ENCODE assay signal across 21 cellular contexts in the genomic region with DNA sequence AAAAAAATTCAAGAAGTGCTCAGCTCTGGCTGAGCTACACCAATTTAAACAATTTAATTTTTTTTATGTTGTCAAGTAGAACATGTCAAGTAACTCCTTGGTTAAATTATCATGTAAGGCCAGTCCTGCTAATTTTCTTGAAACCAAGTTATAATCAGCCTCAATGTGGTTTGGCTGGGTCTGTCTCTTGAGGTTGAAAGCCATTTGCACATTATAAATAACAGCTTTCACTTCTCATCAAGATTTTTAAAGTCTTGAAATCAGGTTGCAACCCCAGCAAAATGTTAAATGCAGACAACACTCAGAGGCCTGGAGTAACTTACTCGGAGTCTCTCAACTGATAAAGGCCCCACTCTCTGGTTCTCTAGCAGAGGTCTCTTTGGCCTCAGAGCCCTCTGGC.
"Had no signal": no experiment of that assay in that cellular context is flagged by ENCODE, and none has a peak within 500 bp of the region (broad histone marks: within the 10 kb centered on the region; RNA-seq: fewer than 3 reads in every experiment).

No MANE protein-coding gene starts in this region.

- H3K9me3 ChIP-seq: adrenal gland, left ventricle myocardium inferior, ovary, sigmoid colon, stomach, thoracic aorta, upper lobe of right lung had no signal

- H3K36me3 ChIP-seq: adrenal gland, left ventricle myocardium inferior, neural progenitor cell, ovary, sigmoid colon, stomach, thoracic aorta, upper lobe of right lung had no signal

- H3K4me1 ChIP-seq: adrenal gland, left ventricle myocardium inferior, neural progenitor cell, sigmoid colon, stomach, upper lobe of right lung had no signal

- ATAC-seq: activated CD8-positive, alpha-beta T cell treated with anti-CD3 and anti-CD28 coated beads, Interleukin-2, amount 10 ng/mL, durations not matched to agents 7 days and 5 days; upper lobe of right lung had no signal

- DNase-seq: activated CD4-positive, alpha-beta T cell treated with anti-CD3 and anti-CD28 coated beads, Interleukin-2, amount 10 ng/mL, durations not matched to agents 24 days and 14 days; activated CD4-positive, CD25-positive, alpha-beta regulatory T cell; activated CD8-positive, alpha-beta memory T cell treated with anti-CD3 and anti-CD28 coated beads, Interleukin-2, amount 50 U/mL, for 4 hours; activated CD8-positive, alpha-beta T cell treated with anti-CD3 and anti-CD28 coated beads, Interleukin-2, amount 10 ng/mL, durations not matched to agents 7 days and 5 days; activated effector memory CD4-positive, alpha-beta T cell treated with anti-CD3 and anti-CD28 coated beads, Interleukin-2, amount 50 U/mL, for 16 hours; activated T-cell treated with anti-CD3 and anti-CD28 coated beads, Interleukin-2, amount 50 U/mL, for 48 hours; adrenal gland; caudate nucleus; islet precursor cell; left ventricle myocardium inferior; naive B cell; ovary; sigmoid colon; stimulated activated CD4-positive, alpha-beta T cell treated with anti-CD3 and anti-CD28 coated beads, Interleukin-2, amount 100 ng/mL, for 24 hours; upper lobe of right lung had no signal

- H3K4me3 ChIP-seq: adrenal gland, hepatocyte, left ventricle myocardium inferior, neural progenitor cell, ovary, sigmoid colon, stomach, thoracic aorta, upper lobe of right lung had no signal

- H3K27ac ChIP-seq: adrenal gland, hepatocyte, left ventricle myocardium inferior, neural progenitor cell, ovary, sigmoid colon, stomach, thoracic aorta, upper lobe of right lung had no signal

- H3K9ac ChIP-seq: neural progenitor cell had no signal

- FAIRE-seq: colon, endometrium had no signal
